Comparison of ENCODE assay signal across 8 cellular contexts in the genomic region with DNA sequence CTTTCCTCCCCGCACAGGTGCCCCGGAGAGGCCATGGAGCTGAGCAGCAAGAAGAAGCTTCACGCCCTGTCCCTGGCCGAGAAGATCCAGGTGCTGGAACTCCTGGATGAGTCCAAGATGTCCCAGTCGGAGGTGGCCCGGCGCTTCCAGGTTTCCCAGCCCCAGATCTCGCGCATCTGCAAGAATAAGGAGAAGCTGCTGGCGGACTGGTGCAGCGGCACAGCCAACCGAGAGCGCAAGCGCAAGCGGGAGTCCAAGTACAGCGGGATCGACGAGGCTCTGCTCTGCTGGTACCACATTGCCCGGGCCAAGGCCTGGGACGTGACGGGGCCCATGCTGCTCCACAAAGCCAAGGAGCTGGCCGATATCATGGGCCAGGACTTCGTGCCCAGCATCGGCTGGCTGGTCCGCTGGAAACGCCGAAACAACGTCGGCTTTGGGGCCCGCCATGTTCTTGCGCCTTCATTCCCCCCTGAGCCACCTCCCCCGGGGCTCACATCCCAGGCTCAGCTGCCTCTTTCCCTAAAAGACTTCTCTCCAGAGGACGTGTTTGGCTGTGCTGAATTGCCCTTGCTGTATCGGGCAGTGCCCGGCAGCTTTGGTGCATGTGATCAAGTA.
DNase-seq lines count a peak whose midpoint lies in the region; ATAC-seq lines count a peak whose summit lies in the region.

No MANE protein-coding gene starts in this region.

- peaks cover 4% of the 10 kb centered on the region; the same call in 1 of the 2 replicates for H3K4me1 ChIP-seq in HUES6 (ENCODE audit: control insufficient read depth, insufficient read depth, low read length)
- peaks cover 7% of the 10 kb centered on the region for H3K4me1 ChIP-seq in iPS-18a (ENCODE audit: control insufficient read depth, low read depth, low read length)

- no peaks in the 10 kb centered on the region for H3K9me3 ChIP-seq in HUES6 (ENCODE audit: control insufficient read depth, insufficient read depth, low read depth, low read length)
- H3K9me3 ChIP-seq in iPS-18a (ENCODE audit: control insufficient read depth, low read depth, low read length) = no peaks in the 10 kb centered on the region

- H3K9ac ChIP-seq in HUES6 (ENCODE audit: low read length) = peak overlapping the region; percentile 13
- H3K9ac ChIP-seq in iPS-18a (ENCODE audit: low read length) = no peak overlapping the region

- H3K27me3 ChIP-seq in HUES6 (ENCODE audit: control insufficient read depth, insufficient read depth, low read length) = peaks cover 34% of the 10 kb centered on the region
- H3K27me3 ChIP-seq in iPS-18a (ENCODE audit: control insufficient read depth, insufficient read depth, low read length) = peaks cover 24% of the 10 kb centered on the region

- no peak for ATAC-seq in GM21390 (IDR thresholded peaks at IDR 0.05; ENCODE audit: unreplicated experiment)
- ATAC-seq in GM21367 (IDR thresholded peaks at IDR 0.05; ENCODE audit: unreplicated experiment) = no peak
- ATAC-seq in GM18519 (IDR thresholded peaks at IDR 0.05; ENCODE audit: low FRiP score, unreplicated experiment) = no peak

- DNase-seq in anterior cingulate cortex (lab: John Stamatoyannopoulos, UW) = peak in 32 of 58 donors; percentile 7 to 58 (median 26)
- DNase-seq in activated CD8-positive, alpha-beta memory T cell treated with anti-CD3 and anti-CD28 coated beads for 24 hours = no peak

- H3K27ac ChIP-seq in HUES6 (ENCODE audit: low read depth, low read length) (no peak overlapping the region), iPS-18a (ENCODE audit: low read length) (no peak overlapping the region), skin epidermis (peak overlapping the region in 1 of 21 experiments; percentile 66)

- H3K36me3 ChIP-seq in HUES6 (ENCODE audit: control insufficient read depth, insufficient read depth, low read length) (peaks cover 19% of the 10 kb centered on the region), iPS-18a (ENCODE audit: control insufficient read depth, low read depth, low read length) (peaks cover 11% of the 10 kb centered on the region)

- peak overlapping the region; percentile 78 for H3K4me3 ChIP-seq in HUES6 (ENCODE audit: low read depth, low read length)
- peak overlapping the region; percentile 59 for H3K4me3 ChIP-seq in iPS-18a (ENCODE audit: low read length)
- H3K4me3 ChIP-seq in skin epidermis = peak overlapping the region in 5 of 7 experiments; percentile 17 to 79 (median 62)
